Comparison of ENCODE assay signal across 8 cellular contexts in genomic region chr7:98418636-98419315, GRCh38. TPM values are rescaled to one million over a fixed set of nuclear protein-coding genes. Genes with fewer than 3 reads are reported as not detected.
DNase-seq lines count a peak whose midpoint lies in the region; ATAC-seq and TF ChIP-seq lines count a peak whose summit lies in the region.

No MANE protein-coding gene starts in this region.

- no peaks in the 10 kb centered on the region for H3K27me3 Mint-ChIP-seq in CD4-positive, CD25-positive, alpha-beta regulatory T cell
- H3K27me3 Mint-ChIP-seq in immature natural killer cell (ENCODE audit: low read depth in 3 of 3), result peaks cover 1 to 7% (median 2%) of the 10 kb centered on the region in 3 donors

- no peak for TF ChIP-seq EP300 in Ishikawa (IDR thresholded peaks at IDR 0.05; ENCODE audit: borderline replicate concordance)
- TF ChIP-seq EP300 in suprapubic skin (IDR thresholded peaks at IDR 0.05), result no peak

- 59% methylated on average over 7 of the region's 7 CpGs for WGBS in suprapubic skin

- H3K9me3 ChIP-seq in CD4-positive, CD25-positive, alpha-beta regulatory T cell (ENCODE audit: control insufficient read depth in 2 of 2, low read length in 2 of 2), result no peaks in the 10 kb centered on the region
- H3K9me3 ChIP-seq in mucosa of rectum (ENCODE audit: control insufficient read depth in 2 of 2, low read length in 2 of 2) (no peaks in the 10 kb centered on the region), suprapubic skin (no peaks in the 10 kb centered on the region)

- in situ Hi-C loops in astrocyte of the cerebellum (cut with HindIII; ENCODE audit: low sequenced_read_pairs), result no loop called here

- peak overlapping the region in 1 of 2 donors; percentile 39 for H3K9ac ChIP-seq in mucosa of rectum (ENCODE audit: low read depth in 1 of 2, low read length in 2 of 2)

- ATAC-seq in CD4-positive, CD25-positive, alpha-beta regulatory T cell (ENCODE audit: low read depth in 2 of 2), result peak; percentile 30 to 46
- ATAC-seq in HG02642 (IDR thresholded peaks at IDR 0.05; ENCODE audit: poor library complexity, unreplicated experiment) (no peak), HG02678 (IDR thresholded peaks at IDR 0.05; ENCODE audit: unreplicated experiment) (no peak)

- no peak overlapping the region for H3K4me3 Mint-ChIP-seq in CD4-positive, CD25-positive, alpha-beta regulatory T cell
- no peak overlapping the region for H3K4me3 Mint-ChIP-seq in immature natural killer cell

- no peak overlapping the region for H3K27ac ChIP-seq in CD4-positive, CD25-positive, alpha-beta regulatory T cell (ENCODE audit: insufficient read depth, low read length, poor library complexity, severe bottlenecking)
- H3K27ac ChIP-seq in mucosa of rectum (ENCODE audit: low read depth in 2 of 2, low read length in 2 of 2), result peak overlapping the region; percentile 60 to 77
- no peak overlapping the region for H3K27ac ChIP-seq in suprapubic skin

- H3K36me3 Mint-ChIP-seq in CD4-positive, CD25-positive, alpha-beta regulatory T cell, result no peaks in the 10 kb centered on the region
- H3K36me3 Mint-ChIP-seq in immature natural killer cell, result no peaks in the 10 kb centered on the region

- no peaks in the 10 kb centered on the region for H3K36me3 ChIP-seq in CD4-positive, CD25-positive, alpha-beta regulatory T cell (ENCODE audit: control insufficient read depth, insufficient read depth, low read length)
- H3K36me3 ChIP-seq in mucosa of rectum (ENCODE audit: control insufficient read depth in 2 of 2, insufficient read depth in 2 of 2, low read length in 2 of 2) (no peaks in the 10 kb centered on the region), suprapubic skin (no peaks in the 10 kb centered on the region)

- no peak for TF ChIP-seq RAD21 in Ishikawa (IDR thresholded peaks at IDR 0.05; ENCODE audit: low read depth)

- TF ChIP-seq CTCF in astrocyte of the cerebellum (IDR thresholded peaks at IDR 0.05; ENCODE audit: low read depth, low read length, missing control alignments), result no peak
- TF ChIP-seq CTCF in suprapubic skin (IDR thresholded peaks at IDR 0.05), result no peak

- no peaks in the 10 kb centered on the region for H3K4me1 ChIP-seq in CD4-positive, CD25-positive, alpha-beta regulatory T cell (ENCODE audit: control insufficient read depth, insufficient read depth, low read length, poor library complexity, severe bottlenecking)
- peaks cover 18 to 26% of the 10 kb centered on the region in 2 donors for H3K4me1 ChIP-seq in mucosa of rectum (ENCODE audit: control insufficient read depth in 2 of 2, insufficient read depth in 2 of 2, low read length in 2 of 2)
- H3K4me1 ChIP-seq in suprapubic skin, result peaks cover 14% of the 10 kb centered on the region

- peak in 1 of 3 donors; percentile 21 for DNase-seq in CD4-positive, CD25-positive, alpha-beta regulatory T cell
- DNase-seq in astrocyte of the cerebellum (ENCODE audit: low read depth) (peak; percentile 71), immature natural killer cell (no peak), suprapubic skin (ENCODE audit: low spot score in 2 of 2) (no peak)

- no peaks in the 10 kb centered on the region for H3K27me3 ChIP-seq in CD4-positive, CD25-positive, alpha-beta regulatory T cell (ENCODE audit: control insufficient read depth, insufficient read depth, low read length)
- H3K27me3 ChIP-seq in mucosa of rectum (ENCODE audit: control insufficient read depth in 2 of 2, insufficient read depth in 2 of 2, low read length in 2 of 2), result no peaks in the 10 kb centered on the region
- no peaks in the 10 kb centered on the region for H3K27me3 ChIP-seq in suprapubic skin

- H3K4me1 Mint-ChIP-seq in CD4-positive, CD25-positive, alpha-beta regulatory T cell, result peaks cover 0 to 3% (median 0%) of the 10 kb centered on the region in 4 donors
- H3K4me1 Mint-ChIP-seq in immature natural killer cell, result no peaks in the 10 kb centered on the region

- no peak overlapping the region for H3K27ac Mint-ChIP-seq in CD4-positive, CD25-positive, alpha-beta regulatory T cell
- no peak overlapping the region for H3K27ac Mint-ChIP-seq in immature natural killer cell

- no peaks in the 10 kb centered on the region for H3K9me3 Mint-ChIP-seq in CD4-positive, CD25-positive, alpha-beta regulatory T cell
- peaks cover 0 to 3% (median 0%) of the 10 kb centered on the region in 6 donors for H3K9me3 Mint-ChIP-seq in immature natural killer cell

- no peak overlapping the region for H3K4me3 ChIP-seq in CD4-positive, CD25-positive, alpha-beta regulatory T cell (ENCODE audit: low read depth, low read length)
- H3K4me3 ChIP-seq in astrocyte of the cerebellum (ENCODE audit: low read depth, low read length) (no peak overlapping the region), mucosa of rectum (ENCODE audit: low read length in 2 of 2) (no peak overlapping the region), suprapubic skin (no peak overlapping the region)

- TF ChIP-seq POLR2A in suprapubic skin (IDR thresholded peaks at IDR 0.05), result no peak

TF ChIP-seq in Ishikawa, 13 proteins besides CTCF, POLR2A, EP300 and RAD21:
- TF ChIP-seq NFIC (IDR thresholded peaks at IDR 0.05) (no peak), CREB1 (IDR thresholded peaks at IDR 0.05; ENCODE audit: low read depth) (peak; percentile 28; the same call in 1 of the 2 replicates)

RNA-seq across cellular contexts. Expression of gene BAIAP2L1, which starts 17.9 kb away (rescaled TPM):
- total RNA-seq in CD4-positive, CD25-positive, alpha-beta regulatory T cell, result 0.86 TPM
- under 1 TPM; 0.12 to 0.62 (median 0.48) TPM for polyA plus RNA-seq in CD4-positive, CD25-positive, alpha-beta regulatory T cell
- under 1 TPM; 0.24 to 0.29 (median 0.28) TPM for polyA plus RNA-seq in immature natural killer cell
- 10 to 100 TPM; 24.3 to 28.2 (median 26.9) TPM for total RNA-seq in suprapubic skin

Comparison
In these comparisons a context has a peak if more than half of its experiments do, and no peak if none do; other contexts are left out.
1. ATAC-seq: peak in CD4-positive, CD25-positive, alpha-beta regulatory T cell (2 of 2); none in HG02642 (single experiment) and HG02678 (single experiment).
2. H3K27ac ChIP-seq: peak in mucosa of rectum (2 of 2); none in CD4-positive, CD25-positive, alpha-beta regulatory T cell (single experiment) and suprapubic skin (single experiment).
3. RNA of gene BAIAP2L1, which starts 17.9 kb away (total RNA-seq): 24.3 to 28.2 TPM in suprapubic skin; 0.86 TPM in CD4-positive, CD25-positive, alpha-beta regulatory T cell (single experiment); every median in the first group is over 10 times any median in the second.